8 cellular contexts compared by ENCODE assay signal in genomic region chr9:83199240-83199639, GRCh38.
DNase-seq lines count a peak whose midpoint lies in the region; ATAC-seq and TF ChIP-seq lines count a peak whose summit lies in the region.

No MANE protein-coding gene starts in this region.

- H3K4me1 Mint-ChIP-seq in activated naive CD4-positive, alpha-beta T cell treated with anti-CD3 and anti-CD28 coated beads for 36 hours (ENCODE audit: low read depth), result no peaks in the 10 kb centered on the region
- H3K4me1 Mint-ChIP-seq in activated naive CD4-positive, alpha-beta T cell treated with anti-CD3 and anti-CD28 coated beads, Interleukin-2, amount 10 ng/mL, durations not matched to agents 7 days and 5 days, result no peaks in the 10 kb centered on the region
- H3K4me1 Mint-ChIP-seq in stimulated activated memory B cell treated with anti-CD40 and anti-IgM and Interleukin-4, amounts not matched to agents 10 μg/mL and 1 μg/mL and 100 μg/mL, for 72 hours, result no peaks in the 10 kb centered on the region
- H3K4me1 Mint-ChIP-seq in activated CD8-positive, alpha-beta T cell treated with anti-CD3 and anti-CD28 coated beads, Interleukin-2, amount 10 ng/mL, durations not matched to agents 7 days and 5 days (ENCODE audit: low read depth), result no peaks in the 10 kb centered on the region

- no peaks in the 10 kb centered on the region for H3K36me3 Mint-ChIP-seq in activated naive CD4-positive, alpha-beta T cell treated with anti-CD3 and anti-CD28 coated beads for 36 hours (ENCODE audit: low read depth)
- H3K36me3 Mint-ChIP-seq in activated naive CD4-positive, alpha-beta T cell treated with anti-CD3 and anti-CD28 coated beads, Interleukin-2, amount 10 ng/mL, durations not matched to agents 7 days and 5 days, result no peaks in the 10 kb centered on the region
- H3K36me3 Mint-ChIP-seq in stimulated activated memory B cell treated with anti-CD40 and anti-IgM and Interleukin-4, amounts not matched to agents 10 μg/mL and 1 μg/mL and 100 μg/mL, for 72 hours, result no peaks in the 10 kb centered on the region
- no peaks in the 10 kb centered on the region for H3K36me3 Mint-ChIP-seq in activated CD8-positive, alpha-beta T cell treated with anti-CD3 and anti-CD28 coated beads, Interleukin-2, amount 10 ng/mL, durations not matched to agents 7 days and 5 days (ENCODE audit: low read depth)

- peaks cover 6% of the 10 kb centered on the region for H3K27me3 Mint-ChIP-seq in activated naive CD4-positive, alpha-beta T cell treated with anti-CD3 and anti-CD28 coated beads for 36 hours (ENCODE audit: low read depth)
- no peaks in the 10 kb centered on the region for H3K27me3 Mint-ChIP-seq in activated naive CD4-positive, alpha-beta T cell treated with anti-CD3 and anti-CD28 coated beads, Interleukin-2, amount 10 ng/mL, durations not matched to agents 7 days and 5 days
- peaks cover 11% of the 10 kb centered on the region for H3K27me3 Mint-ChIP-seq in stimulated activated memory B cell treated with anti-CD40 and anti-IgM and Interleukin-4, amounts not matched to agents 10 μg/mL and 1 μg/mL and 100 μg/mL, for 72 hours
- no peaks in the 10 kb centered on the region for H3K27me3 Mint-ChIP-seq in activated CD8-positive, alpha-beta T cell treated with anti-CD3 and anti-CD28 coated beads, Interleukin-2, amount 10 ng/mL, durations not matched to agents 7 days and 5 days (ENCODE audit: low read depth)

- no peak overlapping the region for H3K27ac Mint-ChIP-seq in activated naive CD4-positive, alpha-beta T cell treated with anti-CD3 and anti-CD28 coated beads for 36 hours
- H3K27ac Mint-ChIP-seq in activated naive CD4-positive, alpha-beta T cell treated with anti-CD3 and anti-CD28 coated beads, Interleukin-2, amount 10 ng/mL, durations not matched to agents 7 days and 5 days, result no peak overlapping the region
- H3K27ac Mint-ChIP-seq in stimulated activated memory B cell treated with anti-CD40 and anti-IgM and Interleukin-4, amounts not matched to agents 10 μg/mL and 1 μg/mL and 100 μg/mL, for 72 hours, result no peak overlapping the region
- no peak overlapping the region for H3K27ac Mint-ChIP-seq in activated CD8-positive, alpha-beta T cell treated with anti-CD3 and anti-CD28 coated beads, Interleukin-2, amount 10 ng/mL, durations not matched to agents 7 days and 5 days

- CTCF ChIA-PET in activated naive CD4-positive, alpha-beta T cell treated with anti-CD3 and anti-CD28 coated beads for 36 hours (lab: Charles Lee), result no interaction called here
- CTCF ChIA-PET in activated naive CD4-positive, alpha-beta T cell treated with anti-CD3 and anti-CD28 coated beads, Interleukin-2, amount 10 ng/mL, durations not matched to agents 7 days and 5 days (lab: Charles Lee), result no interaction called here
- CTCF ChIA-PET in activated CD8-positive, alpha-beta T cell treated with anti-CD3 and anti-CD28 coated beads, Interleukin-2, amount 10 ng/mL, durations not matched to agents 7 days and 5 days (lab: Charles Lee), result no interaction called here

- no peaks in the 10 kb centered on the region for H3K9me3 Mint-ChIP-seq in activated naive CD4-positive, alpha-beta T cell treated with anti-CD3 and anti-CD28 coated beads for 36 hours
- H3K9me3 Mint-ChIP-seq in activated naive CD4-positive, alpha-beta T cell treated with anti-CD3 and anti-CD28 coated beads, Interleukin-2, amount 10 ng/mL, durations not matched to agents 7 days and 5 days, result no peaks in the 10 kb centered on the region
- no peaks in the 10 kb centered on the region for H3K9me3 Mint-ChIP-seq in stimulated activated memory B cell treated with anti-CD40 and anti-IgM and Interleukin-4, amounts not matched to agents 10 μg/mL and 1 μg/mL and 100 μg/mL, for 72 hours
- H3K9me3 Mint-ChIP-seq in activated CD8-positive, alpha-beta T cell treated with anti-CD3 and anti-CD28 coated beads, Interleukin-2, amount 10 ng/mL, durations not matched to agents 7 days and 5 days (ENCODE audit: insufficient read depth), result no peaks in the 10 kb centered on the region

- POLR2A ChIA-PET in activated CD8-positive, alpha-beta T cell treated with anti-CD3 and anti-CD28 coated beads, Interleukin-2, amount 10 ng/mL, durations not matched to agents 7 days and 5 days (lab: Charles Lee), result no interaction called here

- no peak for ATAC-seq in stimulated activated memory B cell treated with anti-CD40 and anti-IgM and Interleukin-4, amounts not matched to agents 10 μg/mL and 1 μg/mL and 100 μg/mL, for 72 hours
- no peak for ATAC-seq in activated CD8-positive, alpha-beta T cell treated with anti-CD3 and anti-CD28 coated beads, Interleukin-2, amount 10 ng/mL, durations not matched to agents 7 days and 5 days

- no peak overlapping the region for H3K4me3 ChIP-seq in dorsolateral prefrontal cortex

- no peak overlapping the region for H3K4me3 Mint-ChIP-seq in activated naive CD4-positive, alpha-beta T cell treated with anti-CD3 and anti-CD28 coated beads for 36 hours
- H3K4me3 Mint-ChIP-seq in activated naive CD4-positive, alpha-beta T cell treated with anti-CD3 and anti-CD28 coated beads, Interleukin-2, amount 10 ng/mL, durations not matched to agents 7 days and 5 days, result no peak overlapping the region
- no peak overlapping the region for H3K4me3 Mint-ChIP-seq in stimulated activated memory B cell treated with anti-CD40 and anti-IgM and Interleukin-4, amounts not matched to agents 10 μg/mL and 1 μg/mL and 100 μg/mL, for 72 hours
- no peak overlapping the region for H3K4me3 Mint-ChIP-seq in activated CD8-positive, alpha-beta T cell treated with anti-CD3 and anti-CD28 coated beads, Interleukin-2, amount 10 ng/mL, durations not matched to agents 7 days and 5 days

- intact Hi-C loops in activated naive CD4-positive, alpha-beta T cell treated with anti-CD3 and anti-CD28 coated beads for 36 hours (cut with micrococcal nuclease), result no loop called here
- intact Hi-C loops in dorsolateral prefrontal cortex (cut with DNase I), result no loop called here

- H3K27me3 ChIP-seq in dorsolateral prefrontal cortex, result peaks cover 0 to 17% (median 0%) of the 10 kb centered on the region in 45 donors

- TF ChIP-seq CTCF in dorsolateral prefrontal cortex (IDR thresholded peaks at IDR 0.05 in 54 of 56, conservative IDR thresholded peaks at IDR 0.05 in 2 of 56; ENCODE audit: low read depth in 1 of 56, partially characterized antibody in 56 of 56), result peak in 55 of 56 donors; percentile 19 to 80 (median 65)

- H3K27ac ChIP-seq in dorsolateral prefrontal cortex, result no peak overlapping the region

- peak; percentile 7 for DNase-seq in activated naive CD4-positive, alpha-beta T cell treated with anti-CD3 and anti-CD28 coated beads for 36 hours
- DNase-seq in activated naive CD4-positive, alpha-beta T cell treated with anti-CD3 and anti-CD28 coated beads, Interleukin-2, amount 10 ng/mL, durations not matched to agents 7 days and 5 days, result no peak
- peak; percentile 66 for DNase-seq in NCI-H748 (lab: John Stamatoyannopoulos, UW; ENCODE audit: unreplicated experiment)
- peak in 9 of 10 donors; percentile 51 to 83 (median 69) for DNase-seq in dorsolateral prefrontal cortex
- peak; percentile 79 for DNase-seq in medulla oblongata (ENCODE audit: extremely low spot score)
- no peak for DNase-seq in GOT3 (lab: John Stamatoyannopoulos, UW)
- DNase-seq in activated CD8-positive, alpha-beta T cell treated with anti-CD3 and anti-CD28 coated beads, Interleukin-2, amount 10 ng/mL, durations not matched to agents 7 days and 5 days, result no peak

Comparison
In these comparisons a context has a peak if more than half of its experiments do, and no peak if none do; other contexts are left out.
1. DNase-seq: peak in activated naive CD4-positive, alpha-beta T cell treated with anti-CD3 and anti-CD28 coated beads for 36 hours (single experiment), NCI-H748 (single experiment), dorsolateral prefrontal cortex (9 of 10) and medulla oblongata (single experiment); none in activated naive CD4-positive, alpha-beta T cell treated with anti-CD3 and anti-CD28 coated beads, Interleukin-2, amount 10 ng/mL, durations not matched to agents 7 days and 5 days (single experiment), GOT3 (single experiment) and activated CD8-positive, alpha-beta T cell treated with anti-CD3 and anti-CD28 coated beads, Interleukin-2, amount 10 ng/mL, durations not matched to agents 7 days and 5 days (single experiment).